In the genomic region with DNA sequence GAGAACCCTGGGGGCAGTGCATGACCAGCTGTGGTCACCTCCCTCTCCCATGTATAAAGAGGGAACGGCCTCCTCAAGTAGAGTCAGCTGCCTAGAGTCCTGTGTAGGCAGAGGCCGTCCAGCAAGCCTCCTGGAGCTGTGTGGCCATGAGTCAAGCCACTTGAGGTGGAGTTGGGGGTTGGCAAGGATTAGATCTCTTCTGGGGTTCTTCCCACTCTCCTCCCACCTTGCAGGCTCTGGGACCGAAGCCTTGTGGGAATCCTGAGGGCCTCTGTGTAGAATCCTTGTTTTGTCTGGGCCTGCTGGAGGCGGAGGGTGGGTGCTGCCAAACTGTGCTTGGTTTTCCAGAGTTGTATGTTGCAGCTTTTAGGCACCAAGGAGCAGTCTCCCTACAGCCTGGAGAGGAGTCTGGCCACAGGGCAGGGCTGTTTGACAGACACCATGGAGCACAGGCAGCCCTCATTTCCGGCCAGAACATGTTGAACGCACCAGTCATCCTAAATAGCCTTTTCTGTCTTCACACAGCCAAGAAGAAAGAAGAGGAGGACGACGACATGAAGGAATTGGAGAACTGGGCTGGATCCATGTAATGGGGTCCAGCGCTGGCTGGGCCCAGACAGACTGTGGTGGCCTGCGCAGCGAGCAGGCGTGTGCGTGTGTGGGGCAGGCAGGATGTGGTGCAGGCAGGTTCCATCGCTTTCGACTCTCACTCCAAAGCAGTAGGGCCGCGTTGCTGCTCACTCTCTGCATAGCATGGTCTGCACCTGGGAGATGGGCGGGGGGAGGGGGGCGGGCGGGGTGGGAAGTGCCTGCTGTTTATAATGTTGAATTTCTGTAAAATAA, we compare ENCODE assay signal across 15 cellular contexts. TPM values are rescaled to one million over a fixed set of nuclear protein-coding genes. Genes with fewer than 3 reads are reported as not detected.
DNase-seq lines count a peak whose midpoint lies in the region; ATAC-seq lines count a peak whose summit lies in the region.
"Had no signal": no experiment of that assay in that cellular context is flagged by ENCODE, and none has a peak within 500 bp of the region (broad histone marks: within the 10 kb centered on the region; RNA-seq: fewer than 3 reads in every experiment).

No MANE protein-coding gene starts in this region.

- peak; percentile 56 for ATAC-seq in effector memory CD8-positive, alpha-beta T cell (replicated peaks)
- ATAC-seq in stimulated activated naive CD8-positive, alpha-beta T cell treated with anti-CD3 and anti-CD28 coated beads, Interleukin-15, amount 100 ng/mL, for 72 hours, result peak; percentile 91
- no peak for ATAC-seq in GM21737 (IDR thresholded peaks at IDR 0.05; ENCODE audit: unreplicated experiment)
- ATAC-seq in GM18858 (IDR thresholded peaks at IDR 0.05; ENCODE audit: unreplicated experiment), result no peak
- ATAC-seq: left ventricle myocardium superior; natural killer cell treated with Interleukin-12 subunit alpha and Interleukin-12 subunit beta and Interleukin-15 and Interleukin-18, amount 100 ng/mL, for 72 hours had no signal

- CTCF ChIA-PET in activated CD4-positive, alpha-beta memory T cell treated with anti-CD3 and anti-CD28 coated beads, Interleukin-2, amount 10 ng/mL, durations not matched to agents 7 days and 5 days (lab: Charles Lee), result interaction anchor here (1.3 to 2.6 kb wide), 3 partner anchors 10 to 121 kb away, joined by 4 to 8 read pairs (median 6); no protein-coding TSS in a partner anchor

- H3K36me3 Mint-ChIP-seq in activated CD4-positive, alpha-beta memory T cell treated with anti-CD3 and anti-CD28 coated beads, Interleukin-2, amount 10 ng/mL, durations not matched to agents 7 days and 5 days (ENCODE audit: low read depth), result peaks cover 79% of the 10 kb centered on the region
- H3K36me3 Mint-ChIP-seq in effector memory CD8-positive, alpha-beta T cell (ENCODE audit: insufficient read depth), result peaks cover 68% of the 10 kb centered on the region
- H3K36me3 Mint-ChIP-seq: natural killer cell treated with Interleukin-12 subunit alpha and Interleukin-12 subunit beta and Interleukin-15 and Interleukin-18, amount 100 ng/mL, for 72 hours had no signal

- no peaks in the 10 kb centered on the region for H3K27me3 Mint-ChIP-seq in activated CD4-positive, alpha-beta memory T cell treated with anti-CD3 and anti-CD28 coated beads, Interleukin-2, amount 10 ng/mL, durations not matched to agents 7 days and 5 days
- H3K27me3 Mint-ChIP-seq in effector memory CD8-positive, alpha-beta T cell, result no peaks in the 10 kb centered on the region
- no peaks in the 10 kb centered on the region for H3K27me3 Mint-ChIP-seq in stimulated activated naive CD8-positive, alpha-beta T cell treated with anti-CD3 and anti-CD28 coated beads, Interleukin-15, amount 100 ng/mL, for 72 hours
- H3K27me3 Mint-ChIP-seq: natural killer cell treated with Interleukin-12 subunit alpha and Interleukin-12 subunit beta and Interleukin-15 and Interleukin-18, amount 100 ng/mL, for 72 hours had no signal

- H3K4me3 Mint-ChIP-seq in activated CD4-positive, alpha-beta memory T cell treated with anti-CD3 and anti-CD28 coated beads, Interleukin-2, amount 10 ng/mL, durations not matched to agents 7 days and 5 days, result no peak overlapping the region
- peak overlapping the region in 1 of 2 donors; percentile 37 for H3K4me3 Mint-ChIP-seq in effector memory CD8-positive, alpha-beta T cell
- peak overlapping the region; percentile 17 to 64 for H3K4me3 Mint-ChIP-seq in stimulated activated naive CD8-positive, alpha-beta T cell treated with anti-CD3 and anti-CD28 coated beads, Interleukin-15, amount 100 ng/mL, for 72 hours
- H3K4me3 Mint-ChIP-seq: natural killer cell treated with Interleukin-12 subunit alpha and Interleukin-12 subunit beta and Interleukin-15 and Interleukin-18, amount 100 ng/mL, for 72 hours had no signal

- H3K27ac Mint-ChIP-seq in activated CD4-positive, alpha-beta memory T cell treated with anti-CD3 and anti-CD28 coated beads, Interleukin-2, amount 10 ng/mL, durations not matched to agents 7 days and 5 days, result peak overlapping the region; percentile 72
- H3K27ac Mint-ChIP-seq in effector memory CD8-positive, alpha-beta T cell, result peak overlapping the region in 1 of 2 donors; percentile 78
- peak overlapping the region; percentile 65 to 83 for H3K27ac Mint-ChIP-seq in stimulated activated naive CD8-positive, alpha-beta T cell treated with anti-CD3 and anti-CD28 coated beads, Interleukin-15, amount 100 ng/mL, for 72 hours
- H3K27ac Mint-ChIP-seq: natural killer cell treated with Interleukin-12 subunit alpha and Interleukin-12 subunit beta and Interleukin-15 and Interleukin-18, amount 100 ng/mL, for 72 hours had no signal

- H3K4me1 Mint-ChIP-seq in activated CD4-positive, alpha-beta memory T cell treated with anti-CD3 and anti-CD28 coated beads, Interleukin-2, amount 10 ng/mL, durations not matched to agents 7 days and 5 days, result peaks cover 59% of the 10 kb centered on the region
- H3K4me1 Mint-ChIP-seq in effector memory CD8-positive, alpha-beta T cell (ENCODE audit: low read depth in 2 of 2), result peaks cover 0 to 22% of the 10 kb centered on the region in 2 donors
- peaks cover 63% of the 10 kb centered on the region for H3K4me1 Mint-ChIP-seq in stimulated activated naive CD8-positive, alpha-beta T cell treated with anti-CD3 and anti-CD28 coated beads, Interleukin-15, amount 100 ng/mL, for 72 hours

- DNase-seq in stimulated activated CD4-positive, alpha-beta T cell treated with anti-CD3 and anti-CD28 coated beads, Interleukin-15, amount 100 ng/mL, for 24 hours, result peak; percentile 54
- DNase-seq in stimulated activated CD4-positive, alpha-beta T cell treated with anti-CD3 and anti-CD28 coated beads, Interleukin-4, amount 100 ng/mL, for 24 hours, result no peak
- DNase-seq in activated CD4-positive, alpha-beta memory T cell treated with anti-CD3 and anti-CD28 coated beads, Interleukin-2, amount 10 ng/mL, durations not matched to agents 7 days and 5 days, result peak; percentile 55
- no peak for DNase-seq in effector memory CD8-positive, alpha-beta T cell
- DNase-seq in stimulated activated naive CD8-positive, alpha-beta T cell treated with anti-CD3 and anti-CD28 coated beads, Interleukin-15, amount 100 ng/mL, for 72 hours, result peak; percentile 33 to 50
- DNase-seq in cerebellar nuclear complex (lab: John Stamatoyannopoulos, UW), result no peak
- DNase-seq: DMS 273 treated with DMSO at 0.1 percent for 48 hours; foreskin fibroblast; left ventricle myocardium superior; NCI-H1930; NCI-H526 treated with DMSO at 0.1 percent for 48 hours; stimulated activated CD8-positive, alpha-beta memory T cell treated with anti-CD3 and anti-CD28 coated beads, Interleukin-4, amount 100 ng/mL, for 48 hours had no signal

- POLR2A ChIA-PET in activated CD4-positive, alpha-beta memory T cell treated with anti-CD3 and anti-CD28 coated beads, Interleukin-2, amount 10 ng/mL, durations not matched to agents 7 days and 5 days (lab: Charles Lee), result interaction anchor here (1.3 kb wide), 1 partner anchor 259 kb away, joined by 3 read pairs; the partner anchor contains the start of gene EIF2S2

- H3K9me3 Mint-ChIP-seq in activated CD4-positive, alpha-beta memory T cell treated with anti-CD3 and anti-CD28 coated beads, Interleukin-2, amount 10 ng/mL, durations not matched to agents 7 days and 5 days, result no peaks in the 10 kb centered on the region
- H3K9me3 Mint-ChIP-seq in effector memory CD8-positive, alpha-beta T cell, result no peaks in the 10 kb centered on the region
- no peaks in the 10 kb centered on the region for H3K9me3 Mint-ChIP-seq in stimulated activated naive CD8-positive, alpha-beta T cell treated with anti-CD3 and anti-CD28 coated beads, Interleukin-15, amount 100 ng/mL, for 72 hours
- H3K9me3 Mint-ChIP-seq: natural killer cell treated with Interleukin-12 subunit alpha and Interleukin-12 subunit beta and Interleukin-15 and Interleukin-18, amount 100 ng/mL, for 72 hours had no signal

RNA-seq across cellular contexts. Expression of gene CHMP4B, which starts 42.0 kb away (rescaled TPM):
- total RNA-seq in activated CD4-positive, alpha-beta memory T cell treated with anti-CD3 and anti-CD28 coated beads, Interleukin-2, amount 10 ng/mL, durations not matched to agents 7 days and 5 days, result 10 to 100 TPM; 86.7 to 86.9 TPM

Comparison
In these comparisons a context has a peak if more than half of its experiments do, and no peak if none do; other contexts are left out.
1. DNase-seq: peak in stimulated activated CD4-positive, alpha-beta T cell treated with anti-CD3 and anti-CD28 coated beads, Interleukin-15, amount 100 ng/mL, for 24 hours (single experiment), activated CD4-positive, alpha-beta memory T cell treated with anti-CD3 and anti-CD28 coated beads, Interleukin-2, amount 10 ng/mL, durations not matched to agents 7 days and 5 days (single experiment) and stimulated activated naive CD8-positive, alpha-beta T cell treated with anti-CD3 and anti-CD28 coated beads, Interleukin-15, amount 100 ng/mL, for 72 hours (2 of 2); none in stimulated activated CD4-positive, alpha-beta T cell treated with anti-CD3 and anti-CD28 coated beads, Interleukin-4, amount 100 ng/mL, for 24 hours (single experiment), effector memory CD8-positive, alpha-beta T cell (0 of 3) and cerebellar nuclear complex (0 of 2).
2. ATAC-seq: peak in effector memory CD8-positive, alpha-beta T cell (single experiment) and stimulated activated naive CD8-positive, alpha-beta T cell treated with anti-CD3 and anti-CD28 coated beads, Interleukin-15, amount 100 ng/mL, for 72 hours (single experiment); none in GM21737 (single experiment) and GM18858 (single experiment).